ENCODE assay signal across 2 cellular contexts in genomic region chr17:79541451-79541850, GRCh38.
TF ChIP-seq lines count a peak whose summit lies in the region.

No MANE protein-coding gene starts in this region.

TF ChIP-seq in WTC11, 78 proteins besides CTCF, POLR2A, EP300 and RAD21 (continued from another document):
- TF ChIP-seq E2F4 (CRISPR knock-in tag; IDR thresholded peaks at IDR 0.05; ENCODE audit: borderline replicate concordance, low read depth), result no peak
- TF ChIP-seq HMGA2 (CRISPR knock-in tag; IDR thresholded peaks at IDR 0.05), result no peak
- no peak for TF ChIP-seq NR3C1 (CRISPR knock-in tag; conservative IDR thresholded peaks at IDR 0.05; ENCODE audit: low read depth)
- TF ChIP-seq GTF2I (CRISPR knock-in tag; conservative IDR thresholded peaks at IDR 0.05), result no peak
- TF ChIP-seq ZNF532 (CRISPR knock-in tag; IDR thresholded peaks at IDR 0.05; ENCODE audit: borderline replicate concordance), result no peak
- no peak for TF ChIP-seq ELF4 (CRISPR knock-in tag; IDR thresholded peaks at IDR 0.05; ENCODE audit: low read depth)
- no peak for TF ChIP-seq FOXJ3 (CRISPR knock-in tag; IDR thresholded peaks at IDR 0.05; ENCODE audit: borderline replicate concordance)
- TF ChIP-seq ZNF416 (CRISPR knock-in tag; IDR thresholded peaks at IDR 0.05), result no peak
- no peak for TF ChIP-seq ETV6 (CRISPR knock-in tag; IDR thresholded peaks at IDR 0.05)
- TF ChIP-seq ZNF317 (CRISPR knock-in tag; IDR thresholded peaks at IDR 0.05; ENCODE audit: borderline replicate concordance, low read depth), result no peak

TF ChIP-seq in SK-N-SH treated with all-trans-retinoic acid at 6 μM for 48 hours, 23 proteins besides CTCF, POLR2A, EP300 and RAD21 (continued from another document):
- TF ChIP-seq CREB5 (CRISPR knock-in tag; IDR thresholded peaks at IDR 0.05; ENCODE audit: low read depth), result no peak
- no peak for TF ChIP-seq TSHZ2 (CRISPR knock-in tag; IDR thresholded peaks at IDR 0.05)
- no peak for TF ChIP-seq ZFP30 (CRISPR knock-in tag; IDR thresholded peaks at IDR 0.05)
- TF ChIP-seq TCF4 (CRISPR knock-in tag; IDR thresholded peaks at IDR 0.05; ENCODE audit: borderline replicate concordance), result no peak
- TF ChIP-seq ARNTL (CRISPR knock-in tag; IDR thresholded peaks at IDR 0.05; ENCODE audit: borderline replicate concordance, low read depth), result no peak
- TF ChIP-seq CSRNP3 (CRISPR knock-in tag; IDR thresholded peaks at IDR 0.05), result no peak
- TF ChIP-seq ZNF70 (CRISPR knock-in tag; IDR thresholded peaks at IDR 0.05), result no peak
- no peak for TF ChIP-seq PPARA (CRISPR knock-in tag; IDR thresholded peaks at IDR 0.05; ENCODE audit: borderline replicate concordance)
- no peak for TF ChIP-seq ESRRG (CRISPR knock-in tag; IDR thresholded peaks at IDR 0.05)
- TF ChIP-seq ZNF8 (CRISPR knock-in tag; IDR thresholded peaks at IDR 0.05), result no peak
- no peak for TF ChIP-seq CSDC2 (CRISPR knock-in tag; IDR thresholded peaks at IDR 0.05)
- TF ChIP-seq ZC3H10 (CRISPR knock-in tag; IDR thresholded peaks at IDR 0.05), result no peak
